16 cellular contexts compared by ENCODE assay signal in genomic region chr5:43839218-43839617, GRCh38.
DNase-seq lines count a peak whose midpoint lies in the region; ATAC-seq, FAIRE-seq and TF ChIP-seq lines count a peak whose summit lies in the region.
"Had no signal": no experiment of that assay in that cellular context is flagged by ENCODE, and none has a peak within 500 bp of the region (broad histone marks: within the 10 kb centered on the region; RNA-seq: fewer than 3 reads in every experiment).

No MANE protein-coding gene starts in this region.

- DNase-seq in H54 (ENCODE audit: insufficient read length, low spot score) (peak; percentile 19), amniotic stem cell (lab: John Stamatoyannopoulos, UW) (peak; percentile 2), fibroblast of peridontal ligament (ENCODE audit: extremely low read depth) (peak; percentile 74), stromal cell of bone marrow (ENCODE audit: low read depth) (peak; percentile 98), psoas muscle (no peak), ACHN (no peak), NCI-H2107 treated with DMSO at 0.1 percent for 48 hours (lab: John Stamatoyannopoulos, UW; ENCODE audit: unreplicated experiment) (no peak)
- DNase-seq in stimulated activated CD4-positive, alpha-beta T cell treated with anti-CD3 and anti-CD28 coated beads, Interleukin-4, amount 100 ng/mL, for 4 hours = no peak
- DNase-seq: activated B cell treated with CpG ODN at 0.5 μM for 24 hours; activated naive CD4-positive, alpha-beta T cell; central memory CD4-positive, alpha-beta T cell; COR-L47; endodermal cell; MG63; ovary had no signal

- no peak for TF ChIP-seq POLR2A in H54 (IDR thresholded peaks at IDR 0.05; ENCODE audit: low read depth, low read length)

- no peaks in the 10 kb centered on the region for H3K4me1 ChIP-seq in psoas muscle

- no peaks in the 10 kb centered on the region for H3K27me3 ChIP-seq in psoas muscle (ENCODE audit: insufficient read depth in 3 of 3, low read length in 2 of 3)
- H3K27me3 ChIP-seq: MG63, ovary had no signal

- in situ Hi-C loops in ACHN (cut with HindIII; ENCODE audit: low pct_ligation_motif_present, low pct_unique_long_range_greater_than_20kb, low sequenced_read_pairs) = no loop called here

- peak; percentile 99 for FAIRE-seq in H54 (lab: Jason Lieb, UNC)
- FAIRE-seq: GM19239 had no signal

- intact Hi-C loops in psoas muscle (cut with DNase I) = no loop called here

- no peaks in the 10 kb centered on the region for H3K9me3 ChIP-seq in psoas muscle
- H3K9me3 ChIP-seq: ovary had no signal

- no peak overlapping the region for H3K4me3 ChIP-seq in psoas muscle
- H3K4me3 ChIP-seq: MG63, ovary had no signal

- no peak for ATAC-seq in psoas muscle

- no peak for TF ChIP-seq CTCF in psoas muscle (IDR thresholded peaks at IDR 0.05)

- H3K27ac ChIP-seq in psoas muscle = no peak overlapping the region
- H3K27ac ChIP-seq: ovary had no signal

- H3K36me3 ChIP-seq in psoas muscle (ENCODE audit: insufficient read depth in 1 of 2, low read depth in 1 of 2) = no peaks in the 10 kb centered on the region
- H3K36me3 ChIP-seq: MG63, ovary had no signal

Comparison
In these comparisons a context has a peak if more than half of its experiments do, and no peak if none do; other contexts are left out.
1. DNase-seq: peak in H54 (single experiment), amniotic stem cell (single experiment), fibroblast of peridontal ligament (single experiment) and stromal cell of bone marrow (single experiment); none in psoas muscle (0 of 2), ACHN (single experiment), NCI-H2107 treated with DMSO at 0.1 percent for 48 hours (single experiment) and stimulated activated CD4-positive, alpha-beta T cell treated with anti-CD3 and anti-CD28 coated beads, Interleukin-4, amount 100 ng/mL, for 4 hours (0 of 2).